Comparison of ENCODE assay signal across 8 cellular contexts in genomic region chr11:104917259-104918112, GRCh38. TPM values are rescaled to one million over a fixed set of nuclear protein-coding genes. Genes with fewer than 3 reads are reported as not detected.
A peak's percentile ranks its signal among the peaks of the same experiment; 100 is the strongest.
DNase-seq lines count a peak whose midpoint lies in the region; ATAC-seq and TF ChIP-seq lines count a peak whose summit lies in the region.

No MANE protein-coding gene starts in this region.

- DNase-seq in activated CD8-positive, alpha-beta memory T cell treated with anti-CD3 and anti-CD28 coated beads, Interleukin-2, amount 10 ng/mL, durations not matched to agents 7 days and 5 days, result no peak
- no peak for DNase-seq in activated CD8-positive, alpha-beta memory T cell treated with anti-CD3 and anti-CD28 coated beads, Interleukin-2, amount 50 U/mL, for 4 hours
- no peak for DNase-seq in SJSA1 (ENCODE audit: low read depth in 1 of 2, low spot score in 2 of 2)
- DNase-seq in right cardiac atrium, result no peak
- no peak for DNase-seq in upper lobe of left lung
- no peak for DNase-seq in 8988T
- no peak for DNase-seq in stimulated activated CD4-positive, alpha-beta T cell treated with anti-CD3 and anti-CD28 coated beads, Interleukin-4, amount 100 ng/mL, for 4 hours

- no peaks in the 10 kb centered on the region for H3K9me3 ChIP-seq in SJSA1 (replicated peaks)
- H3K9me3 ChIP-seq in right cardiac atrium (ENCODE audit: control insufficient read depth, low read length), result no peaks in the 10 kb centered on the region
- no peaks in the 10 kb centered on the region for H3K9me3 ChIP-seq in upper lobe of left lung

- peak overlapping the region; percentile 93 for H3K27ac Mint-ChIP-seq in activated CD8-positive, alpha-beta memory T cell treated with anti-CD3 and anti-CD28 coated beads, Interleukin-2, amount 10 ng/mL, durations not matched to agents 7 days and 5 days

- H3K4me1 ChIP-seq in SJSA1 (replicated peaks) (no peaks in the 10 kb centered on the region; the same call in 1 of the 2 replicates), right cardiac atrium (ENCODE audit: control insufficient read depth, insufficient read depth, low read length) (no peaks in the 10 kb centered on the region), upper lobe of left lung (peaks cover 0 to 26% (median 7%) of the 10 kb centered on the region in 4 donors)

- peaks cover 21% of the 10 kb centered on the region for H3K36me3 Mint-ChIP-seq in activated CD8-positive, alpha-beta memory T cell treated with anti-CD3 and anti-CD28 coated beads, Interleukin-2, amount 10 ng/mL, durations not matched to agents 7 days and 5 days

- peaks cover 49% of the 10 kb centered on the region for H3K4me1 Mint-ChIP-seq in activated CD8-positive, alpha-beta memory T cell treated with anti-CD3 and anti-CD28 coated beads, Interleukin-2, amount 10 ng/mL, durations not matched to agents 7 days and 5 days

- H3K9me3 Mint-ChIP-seq in activated CD8-positive, alpha-beta memory T cell treated with anti-CD3 and anti-CD28 coated beads, Interleukin-2, amount 10 ng/mL, durations not matched to agents 7 days and 5 days (ENCODE audit: low read depth), result no peaks in the 10 kb centered on the region

- peak overlapping the region; percentile 75 for H3K4me3 Mint-ChIP-seq in activated CD8-positive, alpha-beta memory T cell treated with anti-CD3 and anti-CD28 coated beads, Interleukin-2, amount 10 ng/mL, durations not matched to agents 7 days and 5 days

- no peak for TF ChIP-seq EP300 in upper lobe of left lung (IDR thresholded peaks at IDR 0.05)

- peak overlapping the region; percentile 40 for H3K27ac ChIP-seq in SJSA1
- no peak overlapping the region for H3K27ac ChIP-seq in right cardiac atrium (ENCODE audit: low read length)
- peak overlapping the region; percentile 54 to 84 (median 74) for H3K27ac ChIP-seq in upper lobe of left lung

- no peaks in the 10 kb centered on the region for H3K27me3 Mint-ChIP-seq in activated CD8-positive, alpha-beta memory T cell treated with anti-CD3 and anti-CD28 coated beads, Interleukin-2, amount 10 ng/mL, durations not matched to agents 7 days and 5 days

- 18% methylated on average over 4 of the region's 4 CpGs for WGBS in right cardiac atrium
- WGBS in upper lobe of left lung, 2 donors, result 17 to 36% methylated on average over 4 of the region's 4 CpGs

- no peak for TF ChIP-seq CTCF in upper lobe of left lung (IDR thresholded peaks at IDR 0.05)

- no peaks in the 10 kb centered on the region for H3K27me3 ChIP-seq in SJSA1 (replicated peaks)
- no peaks in the 10 kb centered on the region for H3K27me3 ChIP-seq in right cardiac atrium (ENCODE audit: control insufficient read depth, insufficient read depth)
- H3K27me3 ChIP-seq in upper lobe of left lung, result no peaks in the 10 kb centered on the region

- CTCF ChIA-PET in activated CD8-positive, alpha-beta memory T cell treated with anti-CD3 and anti-CD28 coated beads, Interleukin-2, amount 10 ng/mL, durations not matched to agents 7 days and 5 days (lab: Charles Lee), result interaction anchor here (0.6 to 1.7 kb wide), 3 partner anchors 29 to 308 kb away, joined by 3 to 6 read pairs (median 3); no protein-coding TSS in a partner anchor

- intact Hi-C loops in right cardiac atrium (cut with DNase I), result no loop called here

- peak; percentile 56 for ATAC-seq in activated CD8-positive, alpha-beta memory T cell treated with anti-CD3 and anti-CD28 coated beads, Interleukin-2, amount 10 ng/mL, durations not matched to agents 7 days and 5 days
- peak; percentile 40 to 41 for ATAC-seq in right cardiac atrium
- peak in 1 of 2 donors; percentile 51 for ATAC-seq in upper lobe of left lung (ENCODE audit: low FRiP score in 2 of 2)
- no peak for ATAC-seq in HG03108 (IDR thresholded peaks at IDR 0.05; ENCODE audit: unreplicated experiment)

- H3K4me3 ChIP-seq in SJSA1 (peak overlapping the region; percentile 27), right cardiac atrium (ENCODE audit: low read length) (peak overlapping the region; percentile 91), upper lobe of left lung (peak overlapping the region in 3 of 4 donors; percentile 33 to 46 (median 44))

- TF ChIP-seq POLR2A in upper lobe of left lung (IDR thresholded peaks at IDR 0.05), result no peak

- H3K36me3 ChIP-seq in SJSA1, result no peaks in the 10 kb centered on the region
- no peaks in the 10 kb centered on the region for H3K36me3 ChIP-seq in upper lobe of left lung

RNA-seq across cellular contexts. Expression of gene CASP12, which starts 19.2 kb away (rescaled TPM):
- total RNA-seq in activated CD8-positive, alpha-beta memory T cell treated with anti-CD3 and anti-CD28 coated beads, Interleukin-2, amount 10 ng/mL, durations not matched to agents 7 days and 5 days, result under 1 TPM in 1 of 2 experiments, not detected in 1; 0.23 TPM
- total RNA-seq in SJSA1 (2014; rRNA removed; shearing (Covaris generic)), result not detected in 2 replicates
- under 1 TPM in 3 of 4 donors, not detected in 1; 0.25 to 0.45 (median 0.26) TPM for total RNA-seq in right cardiac atrium
- 0.23 TPM for polyA plus RNA-seq in right cardiac atrium
- total RNA-seq in upper lobe of left lung, result 1 to 10 TPM in 5 of 6 donors, under 1 TPM in 1; 0.91 to 9.5 (median 1.4) TPM

RNA-seq across cellular contexts. Expression of gene CASP4, which starts 50.9 kb away (rescaled TPM):
- total RNA-seq in activated CD8-positive, alpha-beta memory T cell treated with anti-CD3 and anti-CD28 coated beads, Interleukin-2, amount 10 ng/mL, durations not matched to agents 7 days and 5 days, result 100 to 1,000 TPM in 1 of 2 experiments, 10 to 100 TPM in 1; 96.4 to 119 TPM
- total RNA-seq in SJSA1 (2014; rRNA removed; shearing (Covaris generic)), result 75.6 and 91.8 TPM in 2 replicates
- 10 to 100 TPM; 16.5 to 19.9 (median 18.5) TPM for total RNA-seq in right cardiac atrium
- 18.1 TPM for polyA plus RNA-seq in right cardiac atrium
- total RNA-seq in upper lobe of left lung, result 100 to 1,000 TPM in 4 of 6 donors, 10 to 100 TPM in 2; 86.7 to 157 (median 104) TPM

Comparison
In these comparisons a context has a peak if more than half of its experiments do, and no peak if none do; other contexts are left out.
1. H3K4me3 ChIP-seq: peak in every context shown above with its lines; median percentile 91 in right cardiac atrium; 44 in upper lobe of left lung; 27 in SJSA1.